In the genomic region with DNA sequence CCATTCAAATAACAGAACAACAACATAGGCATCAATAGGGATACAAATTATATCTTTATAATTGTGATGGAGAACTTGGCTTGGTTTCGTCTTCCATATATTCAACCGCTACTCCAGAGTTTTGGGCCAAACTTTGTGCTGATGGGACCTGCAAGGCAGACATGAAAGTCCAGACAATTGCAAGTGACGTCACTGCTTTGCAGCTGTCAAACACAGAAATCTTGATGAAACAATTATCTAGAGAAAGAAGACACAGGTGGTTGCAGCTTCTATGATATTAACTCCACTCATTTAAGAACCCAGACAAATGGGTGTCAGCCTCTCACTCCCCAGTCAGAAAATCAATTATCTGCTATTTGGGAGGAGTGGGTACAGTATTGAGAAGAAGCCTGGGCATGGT, we compare ENCODE assay signal across 7 cellular contexts.
"Had no signal": no experiment of that assay in that cellular context is flagged by ENCODE, and none has a peak within 500 bp of the region (broad histone marks: within the 10 kb centered on the region; RNA-seq: fewer than 3 reads in every experiment).

No MANE protein-coding gene starts in this region.

- ATAC-seq: K562 had no signal

- FAIRE-seq: HTR-8/SVneo, K562 had no signal

- DNase-seq: IMR-90, KBM-7, KG1 had no signal

- H3K4me3 ChIP-seq: K562 had no signal

- H3K4me2 ChIP-seq: KMS-11 had no signal

- H3K9ac ChIP-seq: KMS-11 had no signal

- H3K27ac ChIP-seq: HL-60, KMS-11 had no signal
